26 cellular contexts compared by ENCODE assay signal in genomic region chr2:167653131-167653530, GRCh38.
"Had no signal": no experiment of that assay in that cellular context is flagged by ENCODE, and none has a peak within 500 bp of the region (broad histone marks: within the 10 kb centered on the region; RNA-seq: fewer than 3 reads in every experiment).

No MANE protein-coding gene starts in this region.

- H3K27ac Mint-ChIP-seq: immature natural killer cell; mesothelial cell of epicardium; naive thymus-derived CD4-positive, alpha-beta T cell; natural killer cell treated with Interleukin-12 subunit alpha and Interleukin-12 subunit beta and Interleukin-15 and Interleukin-18, amount 100 ng/mL, for 72 hours; progenitor cell of endocrine pancreas; stimulated activated naive CD8-positive, alpha-beta T cell treated with anti-CD3 and anti-CD28 coated beads, Interleukin-15, Interleukin-2, amounts not matched to agents 100 ng/mL and 50 ng/mL, for 24 hours had no signal

- H3K4me1 ChIP-seq: heart left ventricle, left ventricle myocardium inferior, parathyroid adenoma, right atrium auricular region, suprapubic skin, tibial artery, upper lobe of right lung had no signal

- H2AFZ ChIP-seq: parathyroid adenoma had no signal

- ATAC-seq: heart left ventricle; naive thymus-derived CD4-positive, alpha-beta T cell; natural killer cell treated with Interleukin-12 subunit alpha and Interleukin-12 subunit beta and Interleukin-15 and Interleukin-18, amount 100 ng/mL, for 72 hours; sciatic nerve; upper lobe of right lung had no signal

- H3K9me3 ChIP-seq: left ventricle myocardium inferior, right atrium auricular region, thoracic aorta, tibial artery, upper lobe of right lung had no signal

- H3K4me1 Mint-ChIP-seq: immature natural killer cell; naive thymus-derived CD4-positive, alpha-beta T cell had no signal

- H3K36me3 Mint-ChIP-seq: immature natural killer cell; mesothelial cell of epicardium; naive thymus-derived CD4-positive, alpha-beta T cell; natural killer cell treated with Interleukin-12 subunit alpha and Interleukin-12 subunit beta and Interleukin-15 and Interleukin-18, amount 100 ng/mL, for 72 hours had no signal

- H3K36me3 ChIP-seq: heart left ventricle, left ventricle myocardium inferior, right atrium auricular region, suprapubic skin, thoracic aorta, tibial artery, upper lobe of right lung had no signal

- H3K9ac ChIP-seq: parathyroid adenoma had no signal

- H3K79me2 ChIP-seq: parathyroid adenoma had no signal

- H3K4me3 Mint-ChIP-seq: immature natural killer cell; mesothelial cell of epicardium; naive thymus-derived CD4-positive, alpha-beta T cell; natural killer cell treated with Interleukin-12 subunit alpha and Interleukin-12 subunit beta and Interleukin-15 and Interleukin-18, amount 100 ng/mL, for 72 hours; stimulated activated naive CD8-positive, alpha-beta T cell treated with anti-CD3 and anti-CD28 coated beads, Interleukin-15, Interleukin-2, amounts not matched to agents 100 ng/mL and 50 ng/mL, for 24 hours had no signal

- H3K9me3 Mint-ChIP-seq: natural killer cell treated with Interleukin-12 subunit alpha and Interleukin-12 subunit beta and Interleukin-15 and Interleukin-18, amount 100 ng/mL, for 72 hours had no signal

- H3K4me3 ChIP-seq: heart left ventricle, left ventricle myocardium inferior, lung, right atrium auricular region, suprapubic skin, thoracic aorta, tibial artery, upper lobe of right lung had no signal

- DNase-seq: glutamatergic neuron; heart left ventricle; hypothalamus; immature natural killer cell; kidney; left ventricle myocardium inferior; mesendoderm; naive thymus-derived CD4-positive, alpha-beta T cell; nucleus accumbens; small intestine; stimulated activated CD4-positive, alpha-beta T cell treated with anti-CD3 and anti-CD28 coated beads, Interleukin-1b, Interleukin-23, amount 100 ng/mL, for 48 hours; stimulated activated CD4-positive, alpha-beta T cell treated with anti-CD3 and anti-CD28 coated beads, Interleukin-2, amount 100 ng/mL, for 48 hours; stimulated activated naive CD4-positive, alpha-beta T cell; tibial artery; trophoblast cell; upper lobe of right lung had no signal

- H3K27me3 ChIP-seq: heart left ventricle, right atrium auricular region, suprapubic skin, tibial artery, upper lobe of right lung had no signal

- H3K27ac ChIP-seq: heart left ventricle, left ventricle myocardium inferior, parathyroid adenoma, right atrium auricular region, suprapubic skin, thoracic aorta, tibial artery, upper lobe of right lung had no signal
